ENCODE assay signal across 1 cellular context in genomic region chr15:92165001-92165346, GRCh38.
TF ChIP-seq lines count a peak whose summit lies in the region.

No MANE protein-coding gene starts in this region.

TF ChIP-seq in H1, 55 proteins besides CTCF, POLR2A, EP300 and RAD21:
- TF ChIP-seq ZNF274 (IDR thresholded peaks at IDR 0.05; ENCODE audit: borderline replicate concordance, extremely low read depth, low read length) = no peak
